In genomic region chr2:133377599-133377998, GRCh38 we compare ENCODE assay signal across 16 cellular contexts.
"Had no signal": no experiment of that assay in that cellular context is flagged by ENCODE, and none has a peak within 500 bp of the region (broad histone marks: within the 10 kb centered on the region; RNA-seq: fewer than 3 reads in every experiment).

No MANE protein-coding gene starts in this region.

- H3K4me1 Mint-ChIP-seq: activated naive CD4-positive, alpha-beta T cell treated with anti-CD3 and anti-CD28 coated beads, Interleukin-2, amount 10 ng/mL, durations not matched to agents 7 days and 5 days; activated T-helper 17 cell treated with anti-CD3 and anti-CD28 coated beads, Interleukin-2, amount 50 U/mL, for 72 hours had no signal

- H3K36me3 ChIP-seq: ovary, stomach, uterus had no signal

- H3K9me3 ChIP-seq: ovary, stomach, uterus had no signal

- ATAC-seq: activated T-helper 17 cell treated with anti-CD3 and anti-CD28 coated beads, Interleukin-2, amount 50 U/mL, for 72 hours; left lobe of liver had no signal

- H3K9me3 Mint-ChIP-seq: nephron had no signal

- H3K4me3 ChIP-seq: ovary, stomach, uterus had no signal

- DNase-seq: activated CD4-positive, alpha-beta T cell treated with anti-CD3 and anti-CD28 coated beads for 4 hours; activated CD8-positive, alpha-beta memory T cell treated with anti-CD3 and anti-CD28 coated beads for 24 hours; activated naive CD4-positive, alpha-beta T cell treated with anti-CD3 and anti-CD28 coated beads, Interleukin-2, amount 10 ng/mL, durations not matched to agents 7 days and 5 days; cortex of kidney; effector CD8-positive, alpha-beta T cell; hypothalamus; ovary; stimulated activated CD4-positive, alpha-beta T cell treated with anti-CD3 and anti-CD28 coated beads, Interleukin-4, amount 100 ng/mL, for 4 hours; stomach; SW 1271; uterus had no signal

- FAIRE-seq: islet of Langerhans had no signal

- H3K36me3 Mint-ChIP-seq: activated naive CD4-positive, alpha-beta T cell treated with anti-CD3 and anti-CD28 coated beads, Interleukin-2, amount 10 ng/mL, durations not matched to agents 7 days and 5 days had no signal

- H3K4me1 ChIP-seq: stomach, uterus had no signal

- H3K27me3 ChIP-seq: ovary, stomach, uterus had no signal

- H3K27me3 Mint-ChIP-seq: activated naive CD4-positive, alpha-beta T cell treated with anti-CD3 and anti-CD28 coated beads, Interleukin-2, amount 10 ng/mL, durations not matched to agents 7 days and 5 days; activated T-helper 17 cell treated with anti-CD3 and anti-CD28 coated beads, Interleukin-2, amount 50 U/mL, for 72 hours had no signal

- H3K27ac ChIP-seq: ovary, stomach, uterus, VCaP had no signal

- H3K27ac Mint-ChIP-seq: activated naive CD4-positive, alpha-beta T cell treated with anti-CD3 and anti-CD28 coated beads, Interleukin-2, amount 10 ng/mL, durations not matched to agents 7 days and 5 days; activated T-helper 17 cell treated with anti-CD3 and anti-CD28 coated beads, Interleukin-2, amount 50 U/mL, for 72 hours; nephron had no signal

- H3K4me3 Mint-ChIP-seq: activated naive CD4-positive, alpha-beta T cell treated with anti-CD3 and anti-CD28 coated beads, Interleukin-2, amount 10 ng/mL, durations not matched to agents 7 days and 5 days; activated T-helper 17 cell treated with anti-CD3 and anti-CD28 coated beads, Interleukin-2, amount 50 U/mL, for 72 hours; nephron had no signal
